7 cellular contexts compared by ENCODE assay signal in genomic region chr3:135549928-135550327, GRCh38.
"Had no signal": no experiment of that assay in that cellular context is flagged by ENCODE, and none has a peak within 500 bp of the region (broad histone marks: within the 10 kb centered on the region; RNA-seq: fewer than 3 reads in every experiment).

No MANE protein-coding gene starts in this region.

- H3K9me3 Mint-ChIP-seq: HFFc6, IgD-negative memory B cell had no signal

- H3K4me1 Mint-ChIP-seq: IgD-negative memory B cell had no signal

- H3K4me3 ChIP-seq: HAP-1 had no signal

- ATAC-seq: HCT116 had no signal

- H3K4me3 Mint-ChIP-seq: HFFc6, IgD-negative memory B cell had no signal

- H3K36me3 Mint-ChIP-seq: IgD-negative memory B cell had no signal

- H3K36me3 ChIP-seq: HAP-1 had no signal

- DNase-seq: GOT3, HFFc6, KG1 had no signal

- H3K27ac Mint-ChIP-seq: HFFc6, IgD-negative memory B cell had no signal

- H3K9me3 ChIP-seq: HAP-1 had no signal

- FAIRE-seq: HTR-8/SVneo had no signal

- H3K4me1 ChIP-seq: HAP-1 had no signal
